In the genomic region with DNA sequence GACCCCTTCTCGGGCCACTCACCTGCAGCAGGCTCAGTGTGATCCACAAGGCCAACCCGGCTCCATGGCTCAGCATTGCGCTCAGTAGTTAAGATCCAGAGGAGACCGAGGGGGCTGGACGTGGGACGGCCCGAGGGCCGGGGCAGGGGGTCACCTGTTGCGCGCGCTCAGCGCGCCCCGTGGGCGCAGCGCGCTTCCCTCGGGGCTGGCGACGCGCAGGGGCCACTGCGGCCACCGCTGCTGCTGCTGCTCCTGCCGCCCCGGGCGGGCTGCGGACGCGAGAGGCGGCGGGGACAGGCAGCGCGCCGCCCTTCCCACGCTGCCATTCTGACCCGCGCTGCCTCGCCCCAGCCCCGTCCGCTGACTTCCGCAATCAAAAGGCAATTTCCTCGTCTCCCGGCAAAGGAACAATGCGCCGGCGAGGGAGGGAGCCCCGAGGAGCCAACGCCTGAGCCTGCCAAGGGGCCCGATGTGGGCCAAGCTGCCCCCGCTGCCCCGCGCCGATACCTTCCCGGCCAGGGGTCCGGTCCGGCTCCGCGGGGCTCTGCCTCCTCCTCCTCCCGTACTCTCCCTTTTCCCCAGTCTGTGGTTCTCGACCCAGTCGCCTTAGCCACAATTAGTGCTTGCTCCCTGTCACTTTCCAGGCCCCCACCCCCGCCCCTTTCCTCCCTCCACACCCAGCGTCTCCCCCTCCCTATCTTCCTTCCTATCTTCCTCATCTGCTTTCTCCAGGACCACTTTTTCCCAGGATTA, we compare ENCODE assay signal across 8 cellular contexts. TPM values are rescaled to one million over a fixed set of nuclear protein-coding genes. Genes with fewer than 3 reads are reported as not detected.
DNase-seq lines count a peak whose midpoint lies in the region; ATAC-seq, FAIRE-seq and TF ChIP-seq lines count a peak whose summit lies in the region.

No MANE protein-coding gene starts in this region.

- no peak overlapping the region for H3K27ac Mint-ChIP-seq in activated T-helper 17 cell treated with anti-CD3 and anti-CD28 coated beads, Interleukin-2, amount 50 U/mL, for 72 hours

- peak; percentile 56 for ATAC-seq in HG03175 (IDR thresholded peaks at IDR 0.05; ENCODE audit: unreplicated experiment)
- peak; percentile 19 for ATAC-seq in activated T-helper 17 cell treated with anti-CD3 and anti-CD28 coated beads, Interleukin-2, amount 50 U/mL, for 72 hours (replicated peaks)
- peak; percentile 48 to 86 (median 77) for ATAC-seq in pancreas
- ATAC-seq in GM19463 (IDR thresholded peaks at IDR 0.05; ENCODE audit: unreplicated experiment): no peak
- no peak for ATAC-seq in GM19351 (IDR thresholded peaks at IDR 0.05; ENCODE audit: unreplicated experiment)

- peak overlapping the region; percentile 40 for H3K4me3 Mint-ChIP-seq in activated T-helper 17 cell treated with anti-CD3 and anti-CD28 coated beads, Interleukin-2, amount 50 U/mL, for 72 hours

- peaks cover 44% of the 10 kb centered on the region for H3K27me3 Mint-ChIP-seq in activated T-helper 17 cell treated with anti-CD3 and anti-CD28 coated beads, Interleukin-2, amount 50 U/mL, for 72 hours

- H3K4me1 ChIP-seq in BLaER1 (peaks cover 9% of the 10 kb centered on the region), pancreas (peaks cover 0 to 4% (median 0%) of the 10 kb centered on the region in 3 donors)

- peak overlapping the region; percentile 95 for H3K4me2 ChIP-seq in BLaER1

- WGBS in pancreas, 2 donors: 1 to 3% methylated on average over 49 to 63 of the region's 63 CpGs

- peak overlapping the region; percentile 77 for H3K9ac ChIP-seq in BLaER1

- no peaks in the 10 kb centered on the region for H4K20me1 ChIP-seq in BLaER1

- H3K27ac ChIP-seq in BLaER1 (peak overlapping the region; percentile 44), pancreas (no peak overlapping the region)

- H3K4me3 ChIP-seq in BLaER1 (peak overlapping the region; percentile 76), pancreas (peak overlapping the region; percentile 21 to 55 (median 32))

- intact Hi-C loops in cardiac septum (cut with DNase I): loop anchor here (5.0 kb wide), 1 partner anchor 37 kb away; no protein-coding TSS in a partner anchor
- intact Hi-C loops in pancreas (cut with DNase I): no loop called here

- H3K36me3 ChIP-seq in BLaER1 (no peaks in the 10 kb centered on the region), pancreas (no peaks in the 10 kb centered on the region)

- DNase-seq in cardiac septum (ENCODE audit: low spot score) (peak; percentile 82), pancreas (peak in 4 of 6 donors; percentile 14 to 67 (median 42)), putamen (ENCODE audit: low spot score) (no peak)

- H3K9me3 Mint-ChIP-seq in activated T-helper 17 cell treated with anti-CD3 and anti-CD28 coated beads, Interleukin-2, amount 50 U/mL, for 72 hours: no peaks in the 10 kb centered on the region

- H3K9me3 ChIP-seq in BLaER1 (no peaks in the 10 kb centered on the region), pancreas (no peaks in the 10 kb centered on the region)

- no peak for TF ChIP-seq CTCF in pancreas (IDR thresholded peaks at IDR 0.05)

- H3K27me3 ChIP-seq in BLaER1 (peaks cover 23% of the 10 kb centered on the region), pancreas (no peaks in the 10 kb centered on the region)

- H3K36me3 Mint-ChIP-seq in activated T-helper 17 cell treated with anti-CD3 and anti-CD28 coated beads, Interleukin-2, amount 50 U/mL, for 72 hours (ENCODE audit: low read depth): no peaks in the 10 kb centered on the region

- H3K4me1 Mint-ChIP-seq in activated T-helper 17 cell treated with anti-CD3 and anti-CD28 coated beads, Interleukin-2, amount 50 U/mL, for 72 hours: no peaks in the 10 kb centered on the region

- no peak for FAIRE-seq in pancreas (lab: Jason Lieb, UNC)

RNA-seq across cellular contexts. Expression of a gene that starts 27.3 kb away (rescaled TPM):
- total RNA-seq in activated T-helper 17 cell treated with anti-CD3 and anti-CD28 coated beads, Interleukin-2, amount 50 U/mL, for 72 hours: under 1 TPM in 1 of 2 donors, not detected in 1; 0.24 TPM
- 28.9 TPM for total RNA-seq in cardiac septum
- 1 to 10 TPM; 2.9 to 5.5 (median 4.4) TPM for total RNA-seq in pancreas
- 1 to 10 TPM; 2.2 to 5.1 TPM for polyA plus RNA-seq in pancreas

Comparison
In these comparisons a context has a peak if more than half of its experiments do, and no peak if none do; other contexts are left out.
1. ATAC-seq: peak in HG03175 (single experiment), activated T-helper 17 cell treated with anti-CD3 and anti-CD28 coated beads, Interleukin-2, amount 50 U/mL, for 72 hours (single experiment) and pancreas (4 of 4); none in GM19463 (single experiment) and GM19351 (single experiment).